Comparison of ENCODE assay signal across 6 cellular contexts in the genomic region with DNA sequence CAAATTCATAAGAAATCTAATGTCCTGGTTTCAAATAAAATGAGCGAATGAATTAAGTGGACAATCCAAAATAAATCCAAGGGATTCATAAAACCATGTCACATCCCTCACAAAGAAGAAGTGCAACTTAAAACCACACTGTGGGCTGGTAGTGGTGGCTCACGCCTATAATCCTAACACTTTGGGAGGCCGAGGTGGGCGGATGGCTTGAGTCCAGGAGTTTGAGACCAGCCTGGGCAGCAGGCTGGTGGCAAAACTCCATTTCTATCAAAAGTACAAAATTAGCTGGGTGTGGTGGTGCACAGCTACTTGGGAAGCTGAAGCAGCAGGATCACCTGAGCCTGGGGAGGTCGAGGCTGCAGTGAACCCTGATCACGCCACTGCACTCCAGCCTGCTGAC.
"Had no signal": no experiment of that assay in that cellular context is flagged by ENCODE, and none has a peak within 500 bp of the region (broad histone marks: within the 10 kb centered on the region; RNA-seq: fewer than 3 reads in every experiment).

No MANE protein-coding gene starts in this region.

- DNase-seq: GM23248, GOT3, H7, IMR-90, KG1 had no signal

- FAIRE-seq: K562 had no signal
